ENCODE assay signal across 1 cellular context in the genomic region with DNA sequence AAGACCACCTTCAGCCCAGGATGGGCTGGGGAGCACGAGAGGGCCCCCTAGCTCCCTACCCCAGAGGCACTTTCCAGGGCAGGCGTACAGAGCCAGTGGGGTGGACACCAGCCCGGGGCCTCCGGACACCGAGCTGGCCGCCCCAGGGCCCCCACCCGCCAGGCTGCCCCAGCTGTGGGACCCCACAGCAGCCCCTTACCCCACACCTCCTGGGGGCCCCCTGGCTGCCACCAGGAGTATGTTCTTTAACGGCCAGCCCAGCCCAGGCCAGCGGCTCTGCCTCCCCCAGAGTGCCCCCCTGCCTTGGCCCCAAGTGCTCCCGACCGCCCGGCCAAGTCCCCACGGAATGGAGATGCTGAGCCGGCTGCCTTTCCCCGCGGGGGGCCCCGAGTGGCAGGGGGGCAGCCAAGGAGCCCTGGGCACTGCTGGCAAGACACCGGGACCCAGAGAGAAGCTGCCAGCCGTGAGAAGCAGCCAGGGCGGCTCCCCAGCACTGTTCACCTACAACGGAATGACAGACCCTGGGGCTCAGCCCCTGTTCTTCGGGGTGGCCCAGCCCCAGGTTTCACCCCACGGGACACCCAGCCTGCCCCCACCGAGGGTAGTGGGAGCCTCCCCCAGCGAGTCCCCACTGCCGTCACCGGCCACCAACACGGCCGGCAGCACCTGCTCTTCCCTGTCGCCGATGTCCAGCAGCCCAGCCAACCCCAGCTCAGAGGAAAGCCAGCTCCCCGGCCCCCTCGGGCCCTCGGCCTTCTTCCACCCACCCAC.
TF ChIP-seq lines count a peak whose summit lies in the region.

No MANE protein-coding gene starts in this region.

TF ChIP-seq in SK-N-SH treated with all-trans-retinoic acid at 6 μM for 48 hours, 23 proteins besides CTCF, POLR2A, EP300 and RAD21 (continued from another document):
- TF ChIP-seq, protein P1, sequence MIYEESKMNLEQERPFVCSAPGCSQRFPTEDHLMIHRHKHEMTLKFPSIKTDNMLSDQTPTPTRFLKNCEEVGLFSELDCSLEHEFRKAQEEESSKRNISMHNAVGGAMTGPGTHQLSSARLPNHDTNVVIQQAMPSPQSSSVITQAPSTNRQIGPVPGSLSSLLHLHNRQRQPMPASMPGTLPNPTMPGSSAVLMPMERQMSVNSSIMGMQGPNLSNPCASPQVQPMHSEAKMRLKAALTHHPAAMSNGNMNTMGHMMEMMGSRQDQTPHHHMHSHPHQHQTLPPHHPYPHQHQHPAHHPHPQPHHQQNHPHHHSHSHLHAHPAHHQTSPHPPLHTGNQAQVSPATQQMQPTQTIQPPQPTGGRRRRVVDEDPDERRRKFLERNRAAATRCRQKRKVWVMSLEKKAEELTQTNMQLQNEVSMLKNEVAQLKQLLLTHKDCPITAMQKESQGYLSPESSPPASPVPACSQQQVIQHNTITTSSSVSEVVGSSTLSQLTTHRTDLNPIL (CRISPR knock-in tag; IDR thresholded peaks at IDR 0.05; ENCODE audit: low read depth), result no peak
- TF ChIP-seq ZNF8 (CRISPR knock-in tag; IDR thresholded peaks at IDR 0.05), result no peak
- no peak for TF ChIP-seq ZC3H10 (CRISPR knock-in tag; IDR thresholded peaks at IDR 0.05)
- TF ChIP-seq ZNF70 (CRISPR knock-in tag; IDR thresholded peaks at IDR 0.05), result no peak
